35 cellular contexts compared by ENCODE assay signal in genomic region chr10:75640803-75641202, GRCh38.
"Had no signal": no experiment of that assay in that cellular context is flagged by ENCODE, and none has a peak within 500 bp of the region (broad histone marks: within the 10 kb centered on the region; RNA-seq: fewer than 3 reads in every experiment).

No MANE protein-coding gene starts in this region.

- H3K4me1 ChIP-seq: parathyroid adenoma, psoas muscle had no signal

- H3K9me3 Mint-ChIP-seq: activated naive CD4-positive, alpha-beta T cell treated with anti-CD3 and anti-CD28 coated beads for 36 hours; activated naive CD8-positive, alpha-beta T cell treated with anti-CD3 and anti-CD28 coated beads for 36 hours; activated T-helper 1 cell treated with anti-CD3 and anti-CD28 coated beads, Interleukin-12 subunit alpha, Interleukin-12 subunit beta, Interleukin-2, Interleukin-4 antibody, amounts not matched to agents 30 ng/mL and 10 ng/mL and 1 ng/mL, durations not matched to agents 14 hours and 24 hours and 36 hours; memory B cell; naive B cell; neural crest cell; stimulated activated memory B cell treated with anti-CD40 and anti-IgM and Interleukin-4, amounts not matched to agents 10 μg/mL and 1 μg/mL and 100 μg/mL, for 72 hours; stimulated activated naive CD8-positive, alpha-beta T cell treated with anti-CD3 and anti-CD28 coated beads, Interleukin-15, amount 100 ng/mL, for 72 hours; T-helper 2 cell treated with Interferon-gamma antibody and Interleukin-4, amounts not matched to agents 5 μg/mL and 100 μg/mL, for 36 hours had no signal

- H3K27ac ChIP-seq: adrenal gland, cardiac muscle cell, parathyroid adenoma, psoas muscle, sigmoid colon had no signal

- H3K4me1 Mint-ChIP-seq: activated naive CD8-positive, alpha-beta T cell treated with anti-CD3 and anti-CD28 coated beads for 36 hours; immature natural killer cell; memory B cell; naive B cell; stimulated activated memory B cell treated with anti-CD40 and anti-IgM and Interleukin-4, amounts not matched to agents 10 μg/mL and 1 μg/mL and 100 μg/mL, for 72 hours; stimulated activated naive CD8-positive, alpha-beta T cell treated with anti-CD3 and anti-CD28 coated beads, Interleukin-15, amount 100 ng/mL, for 72 hours had no signal

- H3K9me3 ChIP-seq: adrenal gland, psoas muscle, sigmoid colon had no signal

- H3K4me3 Mint-ChIP-seq: activated naive CD4-positive, alpha-beta T cell treated with anti-CD3 and anti-CD28 coated beads for 36 hours; activated naive CD8-positive, alpha-beta T cell treated with anti-CD3 and anti-CD28 coated beads for 36 hours; activated T-helper 1 cell treated with anti-CD3 and anti-CD28 coated beads, Interleukin-12 subunit alpha, Interleukin-12 subunit beta, Interleukin-2, Interleukin-4 antibody, amounts not matched to agents 30 ng/mL and 10 ng/mL and 1 ng/mL, durations not matched to agents 14 hours and 24 hours and 36 hours; brain; immature natural killer cell; memory B cell; naive B cell; neural crest cell; stimulated activated memory B cell treated with anti-CD40 and anti-IgM and Interleukin-4, amounts not matched to agents 10 μg/mL and 1 μg/mL and 100 μg/mL, for 72 hours; stimulated activated naive CD8-positive, alpha-beta T cell treated with anti-CD3 and anti-CD28 coated beads, Interleukin-15, amount 100 ng/mL, for 72 hours; T-helper 2 cell treated with Interferon-gamma antibody and Interleukin-4, amounts not matched to agents 5 μg/mL and 100 μg/mL, for 36 hours had no signal

- H3K36me3 Mint-ChIP-seq: activated naive CD8-positive, alpha-beta T cell treated with anti-CD3 and anti-CD28 coated beads for 36 hours; brain; immature natural killer cell; memory B cell; naive B cell; stimulated activated memory B cell treated with anti-CD40 and anti-IgM and Interleukin-4, amounts not matched to agents 10 μg/mL and 1 μg/mL and 100 μg/mL, for 72 hours had no signal

- ATAC-seq: left ventricle myocardium superior; psoas muscle; stimulated activated memory B cell treated with anti-CD40 and anti-IgM and Interleukin-4, amounts not matched to agents 10 μg/mL and 1 μg/mL and 100 μg/mL, for 72 hours; stimulated activated naive CD8-positive, alpha-beta T cell treated with anti-CD3 and anti-CD28 coated beads, Interleukin-15, amount 100 ng/mL, for 72 hours had no signal

- H3K27me3 ChIP-seq: adrenal gland, sigmoid colon had no signal

- H3K27ac Mint-ChIP-seq: activated naive CD4-positive, alpha-beta T cell treated with anti-CD3 and anti-CD28 coated beads for 36 hours; activated naive CD8-positive, alpha-beta T cell treated with anti-CD3 and anti-CD28 coated beads for 36 hours; activated T-helper 1 cell treated with anti-CD3 and anti-CD28 coated beads, Interleukin-12 subunit alpha, Interleukin-12 subunit beta, Interleukin-2, Interleukin-4 antibody, amounts not matched to agents 30 ng/mL and 10 ng/mL and 1 ng/mL, durations not matched to agents 14 hours and 24 hours and 36 hours; immature natural killer cell; memory B cell; naive B cell; stimulated activated memory B cell treated with anti-CD40 and anti-IgM and Interleukin-4, amounts not matched to agents 10 μg/mL and 1 μg/mL and 100 μg/mL, for 72 hours; stimulated activated naive CD8-positive, alpha-beta T cell treated with anti-CD3 and anti-CD28 coated beads, Interleukin-15, amount 100 ng/mL, for 72 hours; T-helper 2 cell treated with Interferon-gamma antibody and Interleukin-4, amounts not matched to agents 5 μg/mL and 100 μg/mL, for 36 hours had no signal

- H3K4me3 ChIP-seq: adrenal gland, cardiac muscle cell, psoas muscle, sigmoid colon, smooth muscle cell had no signal

- DNase-seq: activated CD4-positive, alpha-beta T cell treated with anti-CD3 and anti-CD28 coated beads for 4 hours; activated CD4-positive, alpha-beta T cell treated with anti-CD3 and anti-CD28 coated beads, Interleukin-2, amount 50 U/mL, for 48 hours; activated CD8-positive, alpha-beta memory T cell treated with anti-CD3 and anti-CD28 coated beads for 24 hours; activated CD8-positive, alpha-beta memory T cell treated with anti-CD3 and anti-CD28 coated beads, Interleukin-2, amount 50 U/mL, for 4 hours; activated effector memory CD4-positive, alpha-beta T cell treated with anti-CD3 and anti-CD28 coated beads, Interleukin-2, amount 50 U/mL, for 16 hours; activated naive CD4-positive, alpha-beta T cell treated with anti-CD3 and anti-CD28 coated beads for 36 hours; activated naive CD8-positive, alpha-beta T cell treated with anti-CD3 and anti-CD28 coated beads for 36 hours; activated T-cell treated with anti-CD3 and anti-CD28 coated beads, Interleukin-2, amount 50 U/mL, for 1 hour; adrenal gland; aorta; cerebellar nuclear complex; foreskin fibroblast; head of caudate nucleus; hypothalamus; immature natural killer cell; left ventricle myocardium superior; naive B cell; nucleus accumbens; psoas muscle; sigmoid colon; stimulated activated CD4-positive, alpha-beta T cell treated with anti-CD3 and anti-CD28 coated beads, Interleukin-1b, Interleukin-23, amount 100 ng/mL, for 48 hours; stimulated activated CD4-positive, alpha-beta T cell treated with anti-CD3 and anti-CD28 coated beads, Interleukin-4, amount 100 ng/mL, for 4 hours; stimulated activated CD8-positive, alpha-beta memory T cell treated with anti-CD3 and anti-CD28 coated beads, Interleukin-4, amount 100 ng/mL, for 48 hours; stimulated activated naive CD8-positive, alpha-beta T cell treated with anti-CD3 and anti-CD28 coated beads, Interleukin-15, amount 100 ng/mL, for 72 hours; substantia nigra; T-helper 1 cell had no signal

- H3K36me3 ChIP-seq: adrenal gland, cardiac muscle cell, sigmoid colon had no signal

- H3K9ac ChIP-seq: parathyroid adenoma had no signal
